Comparison of ENCODE assay signal across 9 cellular contexts in genomic region chr3:119700269-119700919, GRCh38. TPM values are rescaled to one million over a fixed set of nuclear protein-coding genes. Genes with fewer than 3 reads are reported as not detected.
DNase-seq lines count a peak whose midpoint lies in the region; FAIRE-seq and TF ChIP-seq lines count a peak whose summit lies in the region.
"Had no signal": no experiment of that assay in that cellular context is flagged by ENCODE, and none has a peak within 500 bp of the region (broad histone marks: within the 10 kb centered on the region; RNA-seq: fewer than 3 reads in every experiment).

No MANE protein-coding gene starts in this region.

- 96% methylated on average over 4 of the region's 4 CpGs for WGBS in smooth muscle cell (ENCODE audit: low lambda C conversion rate)

- POLR2A ChIA-PET in endothelial cell of umbilical vein (lab: Charles Lee): no interaction called here

- no peak for TF ChIP-seq CTCF in GM20000 (IDR thresholded peaks at IDR 0.05; ENCODE audit: extremely low read depth, missing control alignments)
- TF ChIP-seq CTCF in endothelial cell of umbilical vein (IDR thresholded peaks at IDR 0.05; ENCODE audit: extremely low read depth in 1 of 2, insufficient read depth in 1 of 2, low read depth in 1 of 2, low read length in 2 of 2): no peak
- TF ChIP-seq CTCF in smooth muscle cell (IDR thresholded peaks at IDR 0.05; ENCODE audit: borderline replicate concordance, insufficient read depth, poor library complexity, severe bottlenecking): no peak

- no peaks in the 10 kb centered on the region for H3K9me1 ChIP-seq in endothelial cell of umbilical vein (replicated peaks; ENCODE audit: control insufficient read depth, extremely low read depth, insufficient read depth, low read length)

- BruUV-seq in endothelial cell of umbilical vein (replicated peaks; lab: Mats Ljungman, UMichigan): no TSS peak

- H3K36me3 ChIP-seq in endothelial cell of umbilical vein (ENCODE audit: control insufficient read depth in 2 of 2, extremely low read depth in 1 of 2, insufficient read depth in 2 of 2, low read length in 2 of 2): no peaks in the 10 kb centered on the region
- no peaks in the 10 kb centered on the region for H3K36me3 ChIP-seq in smooth muscle cell (ENCODE audit: low read depth)

- peaks cover 7% of the 10 kb centered on the region for H3K4me1 ChIP-seq in endothelial cell of umbilical vein (ENCODE audit: control insufficient read depth, extremely low read depth, insufficient read depth, low read length)
- peaks cover 14% of the 10 kb centered on the region for H3K4me1 ChIP-seq in smooth muscle cell (ENCODE audit: low read depth)

- intact Hi-C loops in endothelial cell of umbilical vein (cut with micrococcal nuclease): no loop called here

- CTCF ChIA-PET in endothelial cell of umbilical vein (lab: Charles Lee): no interaction called here

- dilution Hi-C loops in endothelial cell of umbilical vein (cut with MboI; ENCODE audit: extremely low pct_ligation_motif_present, low sequenced_read_pairs): no loop called here

- H4K20me1 ChIP-seq in endothelial cell of umbilical vein (replicated peaks; ENCODE audit: control insufficient read depth, extremely low read depth, insufficient read depth, low read length) (no peaks in the 10 kb centered on the region), smooth muscle cell (ENCODE audit: low read depth) (no peaks in the 10 kb centered on the region)

- peak; percentile 86 for FAIRE-seq in endothelial cell of umbilical vein (lab: Jason Lieb, UNC)
- FAIRE-seq: colon had no signal

- H3K9me3 ChIP-seq in endothelial cell of umbilical vein (replicated peaks; ENCODE audit: control insufficient read depth, insufficient read depth, low read length): no peaks in the 10 kb centered on the region
- H3K9me3 ChIP-seq in smooth muscle cell (replicated peaks; ENCODE audit: low read depth): no peaks in the 10 kb centered on the region

- no peaks in the 10 kb centered on the region for H3F3A ChIP-seq in smooth muscle cell (ENCODE audit: low read depth)

- H3K9ac ChIP-seq in endothelial cell of umbilical vein (replicated peaks; ENCODE audit: extremely low read depth, insufficient read depth, low read length) (no peak overlapping the region), smooth muscle cell (ENCODE audit: low read depth) (no peak overlapping the region)

- peaks cover 0 to 4% of the 10 kb centered on the region in 2 experiments for H3K27me3 ChIP-seq in endothelial cell of umbilical vein (ENCODE audit: control insufficient read depth in 2 of 2, insufficient read depth in 2 of 2, low read length in 2 of 2)
- H3K27me3 ChIP-seq in smooth muscle cell (ENCODE audit: low read depth): peaks cover 10% of the 10 kb centered on the region

- no peaks in the 10 kb centered on the region for H3K79me2 ChIP-seq in endothelial cell of umbilical vein (ENCODE audit: control insufficient read depth, insufficient read depth, low read length)
- no peaks in the 10 kb centered on the region for H3K79me2 ChIP-seq in smooth muscle cell (ENCODE audit: low read depth)

- DNase-seq in DMS53 (lab: John Stamatoyannopoulos, UW) (peak; percentile 70), GM20000 (ENCODE audit: low spot score) (peak; percentile 32), NOMO-1 treated with DMSO at 0.1 percent for 48 hours (lab: John Stamatoyannopoulos, UW; ENCODE audit: unreplicated experiment) (peak; percentile 36), endothelial cell of umbilical vein (ENCODE audit: low read depth, low spot score) (peak; percentile 46), NCI-H1417 treated with DMSO at 0.1 percent for 48 hours (lab: John Stamatoyannopoulos, UW) (no peak), smooth muscle cell (lab: John Stamatoyannopoulos, UW; ENCODE audit: unreplicated experiment) (no peak), NCI-H748 (lab: John Stamatoyannopoulos, UW; ENCODE audit: unreplicated experiment) (no peak), globus pallidus (ENCODE audit: low spot score) (no peak)

- H3K27ac ChIP-seq in endothelial cell of umbilical vein (ENCODE audit: insufficient read depth, low read depth, low read length) (peak overlapping the region; percentile 46), smooth muscle cell (ENCODE audit: low read depth) (no peak overlapping the region)

- H2AFZ ChIP-seq in endothelial cell of umbilical vein (ENCODE audit: low read depth, low read length) (peak overlapping the region; percentile 50), smooth muscle cell (ENCODE audit: low read depth) (no peak overlapping the region)

- no peak overlapping the region for H3K4me3 ChIP-seq in endothelial cell of umbilical vein (replicated peaks in 1 of 3; ENCODE audit: insufficient read depth in 1 of 3, low read depth in 1 of 3, low read length in 3 of 3)
- H3K4me3 ChIP-seq in smooth muscle cell: no peak overlapping the region

- H3K4me2 ChIP-seq in endothelial cell of umbilical vein (ENCODE audit: insufficient read depth, low read length) (no peak overlapping the region), smooth muscle cell (no peak overlapping the region)

- TF ChIP-seq POLR2A in endothelial cell of umbilical vein (IDR thresholded peaks at IDR 0.05; ENCODE audit: low read depth, low read length): no peak

TF ChIP-seq in endothelial cell of umbilical vein, 7 proteins besides CTCF, POLR2A, EP300 and RAD21:
- TF ChIP-seq MYC (IDR thresholded peaks at IDR 0.05; ENCODE audit: low read depth, low read length) (no peak), POLR2AphosphoS5 (IDR thresholded peaks at IDR 0.05; ENCODE audit: insufficient read depth, low read depth, low read length) (no peak), MAX (IDR thresholded peaks at IDR 0.05; ENCODE audit: insufficient read depth, insufficient read length) (no peak), JUN (IDR thresholded peaks at IDR 0.05; ENCODE audit: borderline replicate concordance, insufficient read depth, insufficient read length, low read depth) (no peak), FOS (IDR thresholded peaks at IDR 0.05; ENCODE audit: borderline replicate concordance, insufficient read depth, low read length) (peak; percentile 29), GATA2 (IDR thresholded peaks at IDR 0.05; ENCODE audit: insufficient read depth, insufficient read length, low read depth, low read length) (no peak)

RNA-seq across cellular contexts. Expression of gene CFAP91, which starts 2.4 kb away (rescaled TPM):
- total RNA-seq in endothelial cell of umbilical vein: 0.40 and 0.51 TPM in 2 replicates
- 0.54 and 1.0 TPM in 2 replicates for polyA plus RNA-seq in endothelial cell of umbilical vein
- polyA plus RNA-seq in endothelial cell of umbilical vein (2011; cell fraction: cytosol; rRNA removed): 0.43 and 0.49 TPM in 2 replicates
- polyA plus RNA-seq in endothelial cell of umbilical vein (2011; cell fraction: nucleus; rRNA removed): 3.8 and 5.8 TPM in 2 replicates
- not detected in 2 replicates for polyA plus RNA-seq in endothelial cell of umbilical vein (2012)
- 1.1 and 2.2 TPM in 2 replicates for polyA minus RNA-seq in endothelial cell of umbilical vein
- not detected for polyA minus RNA-seq in endothelial cell of umbilical vein (2011; cell fraction: cytosol; rRNA and poly(A)+ RNA removed)
- polyA minus RNA-seq in endothelial cell of umbilical vein (2011; cell fraction: nucleus; rRNA and poly(A)+ RNA removed): 2.6 and 4.1 TPM in 2 replicates
- 0.36 TPM in 1 of 2 replicates, not detected in the other for total RNA-seq in smooth muscle cell
- polyA plus RNA-seq in smooth muscle cell: 0.40 TPM in 1 of 2 replicates, not detected in the other

RNA-seq across cellular contexts. Expression of gene COX17, which starts 23.2 kb away (rescaled TPM):
- total RNA-seq in endothelial cell of umbilical vein: 31.3 and 37.6 TPM in 2 replicates
- 15.3 and 19.8 TPM in 2 replicates for polyA plus RNA-seq in endothelial cell of umbilical vein
- 29.5 and 31.5 TPM in 2 replicates for polyA plus RNA-seq in endothelial cell of umbilical vein (2011; cell fraction: cytosol; rRNA removed)
- 7.1 and 10.8 TPM in 2 replicates for polyA plus RNA-seq in endothelial cell of umbilical vein (2011; cell fraction: nucleus; rRNA removed)
- 34.2 and 44.9 TPM in 2 replicates for polyA plus RNA-seq in endothelial cell of umbilical vein (2012)
- polyA minus RNA-seq in endothelial cell of umbilical vein: 9.2 and 9.8 TPM in 2 replicates
- 19.5 TPM for polyA minus RNA-seq in endothelial cell of umbilical vein (2011; cell fraction: cytosol; rRNA and poly(A)+ RNA removed)
- 11.0 and 11.2 TPM in 2 replicates for polyA minus RNA-seq in endothelial cell of umbilical vein (2011; cell fraction: nucleus; rRNA and poly(A)+ RNA removed)
- 22.7 and 69.4 TPM in 2 replicates for total RNA-seq in smooth muscle cell
- polyA plus RNA-seq in smooth muscle cell: 47.0 and 60.0 TPM in 2 replicates

RNA-seq across cellular contexts. Expression of gene POPDC2, which starts 40.0 kb away (rescaled TPM):
- 0.66 TPM in 1 of 2 replicates, not detected in the other for total RNA-seq in endothelial cell of umbilical vein
- polyA plus RNA-seq in endothelial cell of umbilical vein: 0.57 and 1.3 TPM in 2 replicates
- polyA plus RNA-seq in endothelial cell of umbilical vein (2011; cell fraction: cytosol; rRNA removed): 0.17 and 0.32 TPM in 2 replicates
- polyA plus RNA-seq in endothelial cell of umbilical vein (2011; cell fraction: nucleus; rRNA removed): 1.7 and 2.5 TPM in 2 replicates
- polyA plus RNA-seq in endothelial cell of umbilical vein (2012): 0.15 and 0.43 TPM in 2 replicates
- 0.42 and 1.6 TPM in 2 replicates for polyA minus RNA-seq in endothelial cell of umbilical vein
- polyA minus RNA-seq in endothelial cell of umbilical vein (2011; cell fraction: cytosol; rRNA and poly(A)+ RNA removed): not detected
- polyA minus RNA-seq in endothelial cell of umbilical vein (2011; cell fraction: nucleus; rRNA and poly(A)+ RNA removed): 0.67 and 3.5 TPM in 2 replicates
- 1.2 and 2.1 TPM in 2 replicates for total RNA-seq in smooth muscle cell
- 0.94 and 1.5 TPM in 2 replicates for polyA plus RNA-seq in smooth muscle cell

Comparison
In these comparisons a context has a peak if more than half of its experiments do, and no peak if none do; other contexts are left out.
1. DNase-seq: peak in DMS53 (single experiment), GM20000 (single experiment), NOMO-1 treated with DMSO at 0.1 percent for 48 hours (single experiment) and endothelial cell of umbilical vein (single experiment); none in NCI-H1417 treated with DMSO at 0.1 percent for 48 hours (single experiment), smooth muscle cell (single experiment), NCI-H748 (single experiment) and globus pallidus (single experiment).